Comparison of ENCODE assay signal across 8 cellular contexts in the genomic region with DNA sequence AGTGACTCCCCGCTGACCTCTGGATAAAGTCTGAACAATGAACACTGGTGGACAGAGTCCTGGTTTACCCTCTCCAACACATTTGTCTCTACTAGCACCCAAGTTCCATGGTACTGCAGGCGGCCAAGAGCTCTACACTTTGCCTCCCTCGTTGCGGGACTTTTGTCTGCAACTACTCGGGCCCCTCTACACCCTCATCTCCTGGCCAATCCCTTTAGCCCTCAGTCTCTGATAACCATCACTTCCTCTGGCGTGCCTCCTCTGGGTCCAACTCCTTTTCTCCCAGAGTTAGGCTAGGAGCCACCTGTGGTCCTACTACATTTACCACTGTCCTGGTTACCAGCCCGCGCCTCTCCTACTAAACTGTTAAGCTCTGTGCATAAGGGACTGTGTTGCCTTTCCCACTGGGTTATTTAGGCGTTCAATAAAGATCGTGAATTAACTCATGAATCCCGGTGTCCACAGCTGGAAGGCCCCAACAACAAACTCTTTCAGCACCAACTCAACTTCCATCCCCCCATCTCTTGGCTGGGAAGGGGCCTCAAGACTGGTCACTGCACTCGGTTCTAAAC. TPM values are rescaled to one million over a fixed set of nuclear protein-coding genes. Genes with fewer than 3 reads are reported as not detected.
A peak's percentile ranks its signal among the peaks of the same experiment; 100 is the strongest.
DNase-seq lines count a peak whose midpoint lies in the region; ATAC-seq and TF ChIP-seq lines count a peak whose summit lies in the region.

No MANE protein-coding gene starts in this region.

- peaks cover 11% of the 10 kb centered on the region for H3K36me3 Mint-ChIP-seq in brain

- H3K9me3 Mint-ChIP-seq in brain, result peaks cover 0 to 4% (median 0%) of the 10 kb centered on the region in 5 experiments

- TF ChIP-seq CTCF in LNCaP clone FGC (IDR thresholded peaks at IDR 0.05; ENCODE audit: control insufficient read depth, extremely low read depth, insufficient read depth) (no peak), brain (conservative IDR thresholded peaks at IDR 0.05) (no peak)

- ATAC-seq in left lobe of liver, result peak; percentile 3

- DNase-seq in Daoy (ENCODE audit: low read depth) (peak; percentile 7), LNCaP clone FGC (ENCODE audit: low read depth) (no peak), left lobe of liver (ENCODE audit: low spot score) (no peak), NCI-H1105 (lab: John Stamatoyannopoulos, UW) (no peak), ureter (ENCODE audit: low spot score) (no peak), DMS79 treated with DMSO at 0.1 percent for 48 hours (lab: John Stamatoyannopoulos, UW) (no peak)

- H3K27ac Mint-ChIP-seq in brain, result peak overlapping the region; percentile 99 to 100 (median 99)

- peaks cover 62% of the 10 kb centered on the region for H3K4me1 Mint-ChIP-seq in brain

- peak overlapping the region; percentile 74 for H3K4me3 ChIP-seq in LNCaP clone FGC (ENCODE audit: low read depth, low read length)

- peak overlapping the region; percentile 96 to 99 (median 98) for H3K4me3 Mint-ChIP-seq in brain

- peak overlapping the region; percentile 70 for H3K27ac ChIP-seq in temporal lobe (ENCODE audit: low read depth, low read length)

- peaks cover 6% of the 10 kb centered on the region for H3K27me3 Mint-ChIP-seq in brain

RNA-seq across cellular contexts. Expression of gene HDHD2, which starts 0.8 kb away (rescaled TPM):
- total RNA-seq in Daoy (2014; rRNA removed; shearing (Covaris generic)), result 12.1 and 22.9 TPM in 2 replicates
- polyA plus RNA-seq in brain (ENCODE audit: insufficient read depth, low read depth, low replicate concordance), result 40.2 TPM
- total RNA-seq in left lobe of liver (29.7 TPM), temporal lobe (27.8 TPM), ureter (46.9 TPM)

RNA-seq across cellular contexts. Expression of gene IER3IP1, which starts 26.6 kb away (rescaled TPM):
- total RNA-seq in Daoy (2014; rRNA removed; shearing (Covaris generic)), result 28.2 and 38.5 TPM in 2 replicates
- 9.6 TPM for polyA plus RNA-seq in brain (ENCODE audit: insufficient read depth, low read depth, low replicate concordance)
- 4.5 TPM for total RNA-seq in left lobe of liver
- total RNA-seq in temporal lobe, result 15.5 TPM
- total RNA-seq in ureter, result 13.5 TPM
